8 cellular contexts compared by ENCODE assay signal in genomic region chr2:46700435-46700834, GRCh38. TPM values are rescaled to one million over a fixed set of nuclear protein-coding genes. Genes with fewer than 3 reads are reported as not detected.
A peak's percentile ranks its signal among the peaks of the same experiment; 100 is the strongest.
DNase-seq lines count a peak whose midpoint lies in the region; ATAC-seq and TF ChIP-seq lines count a peak whose summit lies in the region.

No MANE protein-coding gene starts in this region.

- CTCF ChIA-PET in T-cell (lab: Charles Lee): interaction anchor here in 1 of 2 donors (0.9 kb wide), 1 partner anchor 19 kb away, joined by 4 read pairs; no protein-coding TSS in a partner anchor

- peak overlapping the region in 1 of 2 donors; percentile 95 for H3K27ac Mint-ChIP-seq in T-cell

- no peaks in the 10 kb centered on the region for H3K9me3 Mint-ChIP-seq in T-cell

- no peaks in the 10 kb centered on the region for H3K27me3 Mint-ChIP-seq in T-cell

- H3K4me3 Mint-ChIP-seq in T-cell: peak overlapping the region; percentile 80 to 94 (median 92)

- TF ChIP-seq CTCF in fibroblast of mammary gland (conservative IDR thresholded peaks at IDR 0.05; ENCODE audit: control insufficient read depth, insufficient read depth, low read depth, low read length): no peak

- no peaks in the 10 kb centered on the region for H3K36me3 ChIP-seq in H7 (replicated peaks; ENCODE audit: control insufficient read depth, insufficient read depth, low read length)

- no peak for DNase-seq in H7
- no peak for DNase-seq in T-cell
- no peak for DNase-seq in fibroblast of mammary gland (ENCODE audit: low read depth)
- DNase-seq in skeletal muscle cell (ENCODE audit: low read depth): no peak
- DNase-seq in dedifferentiated amniotic fluid mesenchymal stem cell (ENCODE audit: extremely low spot score): no peak
- DNase-seq in C1 segment of cervical spinal cord (lab: John Stamatoyannopoulos, UW): no peak

- H3K4me1 Mint-ChIP-seq in T-cell: peaks cover 57 to 67% (median 65%) of the 10 kb centered on the region in 3 donors

- no peaks in the 10 kb centered on the region for H3K36me3 Mint-ChIP-seq in T-cell

- no peak for ATAC-seq in T-cell (replicated peaks in 1 of 4)
- no peak for ATAC-seq in HG03571 (IDR thresholded peaks at IDR 0.05; ENCODE audit: unreplicated experiment)
- ATAC-seq in HG02870 (IDR thresholded peaks at IDR 0.05; ENCODE audit: unreplicated experiment): no peak

- peaks cover 1% of the 10 kb centered on the region; the same call in 1 of the 2 replicates for H3K27me3 ChIP-seq in H7 (ENCODE audit: control insufficient read depth, insufficient read depth, low read length)

- POLR2A ChIA-PET in T-cell (lab: Charles Lee): interaction anchor here in 1 of 2 donors (0.9 kb wide), 1 partner anchor 19 kb away, joined by 3 read pairs; no protein-coding TSS in a partner anchor

- H3K4me3 ChIP-seq in H7 (ENCODE audit: insufficient read depth, low read depth, low read length) (peak overlapping the region; percentile 78; the same call in 1 of the 2 replicates), fibroblast of mammary gland (ENCODE audit: control insufficient read depth, low read depth, low read length) (peak overlapping the region; percentile 92), skeletal muscle cell (ENCODE audit: low read depth, low read length) (peak overlapping the region; percentile 91)

RNA-seq across cellular contexts. Expression of gene SOCS5, which starts 1.3 kb away (rescaled TPM):
- 11.0 and 13.6 TPM in 2 replicates for total RNA-seq in H7 (2014; rRNA removed; shearing (Covaris generic))
- 10 to 100 TPM; 10.4 to 12.6 (median 11.6) TPM for total RNA-seq in T-cell
